In genomic region chr3:129006864-129007263, GRCh38 we compare ENCODE assay signal across 4 cellular contexts.
TF ChIP-seq lines count a peak whose summit lies in the region.

No MANE protein-coding gene starts in this region.

TF ChIP-seq in A549, 52 proteins besides CTCF, POLR2A, EP300 and RAD21:
- peak; percentile 50 for TF ChIP-seq MAFK (IDR thresholded peaks at IDR 0.05; ENCODE audit: partially characterized antibody)
- TF ChIP-seq ZFP36 (IDR thresholded peaks at IDR 0.05; ENCODE audit: borderline replicate concordance, partially characterized antibody), result no peak
- TF ChIP-seq NPAS2 (CRISPR knock-in tag; IDR thresholded peaks at IDR 0.05; ENCODE audit: borderline replicate concordance), result no peak

TF ChIP-seq in IMR-90, 13 proteins besides CTCF, POLR2A, EP300 and RAD21:
- TF ChIP-seq MAFK (IDR thresholded peaks at IDR 0.05; ENCODE audit: low read depth, low read length) (peak; percentile 58), NFE2L2 (IDR thresholded peaks at IDR 0.05; ENCODE audit: low read depth, low read length) (no peak)

TF ChIP-seq in K562, 482 proteins besides CTCF, POLR2A, EP300 and RAD21:
- peak; percentile 21; the same call in 1 of the 2 replicates for TF ChIP-seq ZNF316 (IDR thresholded peaks at IDR 0.05)
- no peak for TF ChIP-seq ZBED1 (IDR thresholded peaks at IDR 0.05)
TF ChIP-seq in K562: peak in this region for 1.

TF ChIP-seq in GM23338, 12 proteins besides CTCF, POLR2A, EP300 and RAD21:
- TF ChIP-seq POLR2AphosphoS5 (IDR thresholded peaks at IDR 0.05; ENCODE audit: low read depth), result no peak
- TF ChIP-seq ZNF462 (CRISPR knock-in tag; IDR thresholded peaks at IDR 0.05), result no peak
- TF ChIP-seq ZNF331 (CRISPR knock-in tag; IDR thresholded peaks at IDR 0.05; ENCODE audit: low read depth), result no peak
- no peak for TF ChIP-seq NANOG (IDR thresholded peaks at IDR 0.05; ENCODE audit: borderline replicate concordance)
- TF ChIP-seq EZH2phosphoT487 (IDR thresholded peaks at IDR 0.05; ENCODE audit: unreplicated experiment), result no peak
- no peak for TF ChIP-seq JUNB (IDR thresholded peaks at IDR 0.05; ENCODE audit: unreplicated experiment)
- no peak for TF ChIP-seq REST (IDR thresholded peaks at IDR 0.05; ENCODE audit: unreplicated experiment)
- TF ChIP-seq ETS1 (IDR thresholded peaks at IDR 0.05), result no peak
- TF ChIP-seq STAT1 (IDR thresholded peaks at IDR 0.05; ENCODE audit: unreplicated experiment), result no peak
- TF ChIP-seq CREB1 (CRISPR knock-in tag; IDR thresholded peaks at IDR 0.05; ENCODE audit: low read depth), result no peak
- no peak for TF ChIP-seq ZNF114 (CRISPR knock-in tag; IDR thresholded peaks at IDR 0.05)
- no peak for TF ChIP-seq EZH2 (IDR thresholded peaks at IDR 0.05; ENCODE audit: low read depth, unreplicated experiment)
